8 cellular contexts compared by ENCODE assay signal in the genomic region with DNA sequence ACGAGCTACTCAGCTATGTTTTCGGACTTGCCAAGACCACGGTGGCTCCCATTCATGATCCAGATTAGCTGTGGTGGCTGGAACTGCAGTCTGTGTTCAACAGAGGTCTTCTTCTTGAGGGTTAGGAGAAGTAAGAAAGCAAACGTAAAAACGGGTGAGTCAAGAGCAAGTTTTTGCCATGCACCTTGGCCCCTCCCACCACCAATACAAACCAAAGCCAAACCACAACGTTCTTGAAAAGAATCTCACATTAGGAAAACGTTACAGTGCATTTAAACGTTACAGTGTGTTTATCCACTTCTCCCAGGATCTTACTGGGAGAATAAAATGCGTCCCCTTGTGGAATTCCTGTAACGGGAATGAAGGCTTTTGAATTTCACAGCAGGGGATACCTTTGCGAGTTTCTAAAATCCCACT. TPM values are rescaled to one million over a fixed set of nuclear protein-coding genes. Genes with fewer than 3 reads are reported as not detected.
DNase-seq lines count a peak whose midpoint lies in the region; ATAC-seq and TF ChIP-seq lines count a peak whose summit lies in the region.

No MANE protein-coding gene starts in this region.

- 0 to 26% methylated on average over 6 to 11 of the region's 11 CpGs for WGBS in endodermal cell (ENCODE audit: insufficient coverage in 1 of 2, insufficient read length in 1 of 2), 2 experiments
- 5% methylated on average over 11 of the region's 11 CpGs for WGBS in thymus

- no peaks in the 10 kb centered on the region for H4K20me1 ChIP-seq in Loucy (ENCODE audit: insufficient read depth, low read length, poor library complexity, severe bottlenecking)

- peaks cover 24% of the 10 kb centered on the region for H3K79me2 ChIP-seq in Loucy (ENCODE audit: insufficient read depth, low read length)

- ATAC-seq in HG02610 (IDR thresholded peaks at IDR 0.05; ENCODE audit: unreplicated experiment), result no peak
- no peak for ATAC-seq in left lobe of liver

- H3K4me2 ChIP-seq in Loucy (ENCODE audit: low read depth, low read length, poor library complexity, severe bottlenecking), result peak overlapping the region; percentile 95

- TF ChIP-seq CTCF in CD14-positive monocyte (IDR thresholded peaks at IDR 0.05) (no peak), Loucy (conservative IDR thresholded peaks at IDR 0.05; ENCODE audit: low read length) (no peak), endodermal cell (conservative IDR thresholded peaks at IDR 0.05) (peak; percentile 22), nephron progenitor cell (IDR thresholded peaks at IDR 0.05) (no peak)

- H3K27me3 ChIP-seq in Loucy (ENCODE audit: insufficient read depth, low read length, poor library complexity, severe bottlenecking) (no peaks in the 10 kb centered on the region), endodermal cell (ENCODE audit: control insufficient read depth, insufficient read depth, low read length, poor library complexity, severe bottlenecking) (no peaks in the 10 kb centered on the region), thymus (ENCODE audit: control insufficient read depth, insufficient read depth) (no peaks in the 10 kb centered on the region)

- H3K27ac Mint-ChIP-seq in CD14-positive monocyte (peak overlapping the region; percentile 92 to 96 (median 94)), endodermal cell (peak overlapping the region; percentile 93), nephron progenitor cell (peak overlapping the region; percentile 95)
- H3K27ac Mint-ChIP-seq in activated CD4-positive, alpha-beta memory T cell treated with anti-CD3 and anti-CD28 coated beads, Interleukin-2, amount 10 ng/mL, durations not matched to agents 7 days and 5 days, result peak overlapping the region; percentile 95

- DNase-seq in CD14-positive monocyte (ENCODE audit: low spot score) (peak; percentile 57), endodermal cell (peak; percentile 57), nephron progenitor cell (no peak), left lobe of liver (ENCODE audit: low spot score) (no peak)
- peak; percentile 75 for DNase-seq in activated CD4-positive, alpha-beta memory T cell treated with anti-CD3 and anti-CD28 coated beads, Interleukin-2, amount 10 ng/mL, durations not matched to agents 7 days and 5 days

- no peaks in the 10 kb centered on the region for H3F3A ChIP-seq in Loucy (ENCODE audit: low read depth)

- H3K36me3 ChIP-seq in Loucy (ENCODE audit: insufficient read depth, low read length) (no peaks in the 10 kb centered on the region), endodermal cell (ENCODE audit: control insufficient read depth, insufficient read depth, low read length) (no peaks in the 10 kb centered on the region), thymus (ENCODE audit: control insufficient read depth, insufficient read depth) (no peaks in the 10 kb centered on the region)

- H3K4me3 ChIP-seq in Loucy (ENCODE audit: low read length, poor library complexity, severe bottlenecking) (peak overlapping the region; percentile 90), endodermal cell (ENCODE audit: low read length) (peak overlapping the region; percentile 96), thymus (ENCODE audit: low read length) (peak overlapping the region; percentile 69)

- peak overlapping the region; percentile 85; the same call in 1 of the 2 replicates for H2AFZ ChIP-seq in Loucy (ENCODE audit: low read length)

- H3K9ac ChIP-seq in Loucy (ENCODE audit: low read depth, low read length, poor library complexity, severe bottlenecking) (peak overlapping the region; percentile 82), endodermal cell (ENCODE audit: extremely low read depth, low read length, poor library complexity, severe bottlenecking) (peak overlapping the region; percentile 63)

- CTCF ChIA-PET in activated CD4-positive, alpha-beta memory T cell treated with anti-CD3 and anti-CD28 coated beads, Interleukin-2, amount 10 ng/mL, durations not matched to agents 7 days and 5 days (lab: Charles Lee), result interaction anchor here (0.8 to 5.3 kb wide), 17 partner anchors 11 to 476 kb away, joined by 3 to 75 read pairs (median 8); no protein-coding TSS in a partner anchor

- H3K36me3 Mint-ChIP-seq in CD14-positive monocyte (peaks cover 2 to 4% of the 10 kb centered on the region in 2 donors), endodermal cell (ENCODE audit: low read depth) (no peaks in the 10 kb centered on the region), nephron progenitor cell (ENCODE audit: low read depth) (no peaks in the 10 kb centered on the region)
- H3K36me3 Mint-ChIP-seq in activated CD4-positive, alpha-beta memory T cell treated with anti-CD3 and anti-CD28 coated beads, Interleukin-2, amount 10 ng/mL, durations not matched to agents 7 days and 5 days (ENCODE audit: low read depth), result peaks cover 11% of the 10 kb centered on the region

- no peaks in the 10 kb centered on the region for H3K9me3 Mint-ChIP-seq in CD14-positive monocyte
- no peaks in the 10 kb centered on the region for H3K9me3 Mint-ChIP-seq in activated CD4-positive, alpha-beta memory T cell treated with anti-CD3 and anti-CD28 coated beads, Interleukin-2, amount 10 ng/mL, durations not matched to agents 7 days and 5 days
- no peaks in the 10 kb centered on the region for H3K9me3 Mint-ChIP-seq in endodermal cell
- H3K9me3 Mint-ChIP-seq in nephron progenitor cell, result no peaks in the 10 kb centered on the region

- peaks cover 29% of the 10 kb centered on the region for H3K4me1 Mint-ChIP-seq in CD14-positive monocyte
- H3K4me1 Mint-ChIP-seq in activated CD4-positive, alpha-beta memory T cell treated with anti-CD3 and anti-CD28 coated beads, Interleukin-2, amount 10 ng/mL, durations not matched to agents 7 days and 5 days, result peaks cover 47% of the 10 kb centered on the region
- H3K4me1 Mint-ChIP-seq in endodermal cell, result peaks cover 27% of the 10 kb centered on the region
- H3K4me1 Mint-ChIP-seq in nephron progenitor cell, result peaks cover 45% of the 10 kb centered on the region

- peaks cover 32% of the 10 kb centered on the region for H3K4me1 ChIP-seq in Loucy (ENCODE audit: insufficient read depth, low read length, poor library complexity, severe bottlenecking)
- peaks cover 6% of the 10 kb centered on the region for H3K4me1 ChIP-seq in endodermal cell (ENCODE audit: control insufficient read depth, insufficient read depth, low read length)
- H3K4me1 ChIP-seq in thymus (ENCODE audit: control insufficient read depth, insufficient read depth, low read length), result peaks cover 7% of the 10 kb centered on the region

- no peaks in the 10 kb centered on the region for H3K9me3 ChIP-seq in Loucy (ENCODE audit: insufficient read depth, low read depth, low read length)
- H3K9me3 ChIP-seq in endodermal cell (ENCODE audit: control insufficient read depth, low read length), result no peaks in the 10 kb centered on the region
- no peaks in the 10 kb centered on the region for H3K9me3 ChIP-seq in thymus (ENCODE audit: control insufficient read depth)

- no peaks in the 10 kb centered on the region for H3K9me2 ChIP-seq in Loucy (replicated peaks; ENCODE audit: low read depth, low read length)

- H3K27me3 Mint-ChIP-seq in CD14-positive monocyte (ENCODE audit: low read depth in 3 of 3), result peaks cover 0 to 2% (median 1%) of the 10 kb centered on the region in 3 donors
- no peaks in the 10 kb centered on the region for H3K27me3 Mint-ChIP-seq in activated CD4-positive, alpha-beta memory T cell treated with anti-CD3 and anti-CD28 coated beads, Interleukin-2, amount 10 ng/mL, durations not matched to agents 7 days and 5 days
- H3K27me3 Mint-ChIP-seq in endodermal cell (ENCODE audit: insufficient read depth), result no peaks in the 10 kb centered on the region
- peaks cover 3% of the 10 kb centered on the region for H3K27me3 Mint-ChIP-seq in nephron progenitor cell (ENCODE audit: low read depth, poor library complexity)

- intact Hi-C loops in CD14-positive monocyte (cut with micrococcal nuclease), result loop anchor here (5.0 to 10.0 kb wide), 5 partner anchors 128 to 441 kb away; a partner anchor contains a TSS

- POLR2A ChIA-PET in activated CD4-positive, alpha-beta memory T cell treated with anti-CD3 and anti-CD28 coated beads, Interleukin-2, amount 10 ng/mL, durations not matched to agents 7 days and 5 days (lab: Charles Lee), result interaction anchor here (0.6 to 4.5 kb wide), 33 partner anchors 9 to 1791 kb away, joined by 3 to 35 read pairs (median 5); a partner anchor contains a TSS

- H3K4me3 Mint-ChIP-seq in CD14-positive monocyte (peak overlapping the region; percentile 90 to 96), endodermal cell (peak overlapping the region; percentile 97), nephron progenitor cell (peak overlapping the region; percentile 96)
- H3K4me3 Mint-ChIP-seq in activated CD4-positive, alpha-beta memory T cell treated with anti-CD3 and anti-CD28 coated beads, Interleukin-2, amount 10 ng/mL, durations not matched to agents 7 days and 5 days, result peak overlapping the region; percentile 96

- H3K27ac ChIP-seq in endodermal cell (ENCODE audit: low read depth, low read length) (no peak overlapping the region), thymus (ENCODE audit: low read depth) (peak overlapping the region; percentile 69)

RNA-seq across cellular contexts. Expression of a gene that starts 0.7 kb away (rescaled TPM):
- polyA plus RNA-seq in CD14-positive monocyte (under 1 TPM; 0.08 to 0.31 TPM), thymus (1.4 TPM)
- 1 to 10 TPM; 5.0 to 5.4 TPM for total RNA-seq in activated CD4-positive, alpha-beta memory T cell treated with anti-CD3 and anti-CD28 coated beads, Interleukin-2, amount 10 ng/mL, durations not matched to agents 7 days and 5 days
- total RNA-seq in endodermal cell (1 to 10 TPM; 1.3 to 1.5 TPM), left lobe of liver (1.3 TPM)
- 2.2 TPM for polyA plus RNA-seq in endodermal cell (2013, experiment 1 of 2)
- 2.1 TPM for polyA plus RNA-seq in endodermal cell (2013, experiment 2 of 2)

RNA-seq across cellular contexts. Expression of a gene that starts 1.0 kb away (rescaled TPM):
- polyA plus RNA-seq in CD14-positive monocyte, result 1 to 10 TPM; 1.2 to 1.8 TPM
- 1 to 10 TPM; 2.8 to 3.6 TPM for total RNA-seq in activated CD4-positive, alpha-beta memory T cell treated with anti-CD3 and anti-CD28 coated beads, Interleukin-2, amount 10 ng/mL, durations not matched to agents 7 days and 5 days
- total RNA-seq in endodermal cell, result 1 to 10 TPM; 8.7 to 9.7 TPM
- polyA plus RNA-seq in endodermal cell (2013, experiment 1 of 2), result 3.6 TPM
- polyA plus RNA-seq in endodermal cell (2013, experiment 2 of 2), result 3.9 TPM
- 2.4 TPM for polyA plus RNA-seq in thymus
- total RNA-seq in left lobe of liver, result 1.1 TPM

Comparison
In these comparisons a context has a peak if more than half of its experiments do, and no peak if none do; other contexts are left out.
1. DNase-seq: peak in CD14-positive monocyte (single experiment), activated CD4-positive, alpha-beta memory T cell treated with anti-CD3 and anti-CD28 coated beads, Interleukin-2, amount 10 ng/mL, durations not matched to agents 7 days and 5 days (single experiment) and endodermal cell (single experiment); none in nephron progenitor cell (single experiment) and left lobe of liver (single experiment).
2. Peak in every context shown above with its lines, with median percentiles within 50 percentile points of each other: H3K27ac Mint-ChIP-seq, H3K4me3 Mint-ChIP-seq and H3K4me3 ChIP-seq.